Comparison of ENCODE assay signal across 23 cellular contexts in genomic region chr3:185880600-185880999, GRCh38.
"Had no signal": no experiment of that assay in that cellular context is flagged by ENCODE, and none has a peak within 500 bp of the region (broad histone marks: within the 10 kb centered on the region; RNA-seq: fewer than 3 reads in every experiment).

No MANE protein-coding gene starts in this region.

- ATAC-seq: activated CD8-positive, alpha-beta memory T cell treated with anti-CD3 and anti-CD28 coated beads, Interleukin-2, amount 10 ng/mL, durations not matched to agents 7 days and 5 days; activated CD8-positive, alpha-beta T cell treated with anti-CD3 and anti-CD28 coated beads for 36 hours; esophagus mucosa; heart left ventricle; left lobe of liver; naive thymus-derived CD4-positive, alpha-beta T cell; sciatic nerve had no signal

- H3K4me1 ChIP-seq: heart left ventricle, lower lobe of right lung, testis, uterus had no signal

- H3K4me2 ChIP-seq: smooth muscle cell had no signal

- H3K9me3 ChIP-seq: heart left ventricle, lower lobe of right lung, testis, uterus had no signal

- H3K27me3 ChIP-seq: testis, uterus had no signal

- H3K36me3 ChIP-seq: heart left ventricle, lower lobe of right lung, uterus had no signal

- H3K27ac ChIP-seq: heart left ventricle, lower lobe of right lung, testis, uterus had no signal

- H3K4me3 ChIP-seq: heart left ventricle, lower lobe of right lung, smooth muscle cell, testis, uterus had no signal

- DNase-seq: activated CD4-positive, alpha-beta T cell treated with anti-CD3 and anti-CD28 coated beads, Interleukin-2, amount 10 ng/mL, durations not matched to agents 24 days and 14 days; activated CD8-positive, alpha-beta memory T cell treated with anti-CD3 and anti-CD28 coated beads, Interleukin-2, amount 10 ng/mL, durations not matched to agents 7 days and 5 days; activated effector memory CD4-positive, alpha-beta T cell treated with anti-CD3 and anti-CD28 coated beads, Interleukin-2, amount 50 U/mL, for 16 hours; activated naive CD4-positive, alpha-beta T cell treated with anti-CD3 and anti-CD28 coated beads, Interleukin-2, amount 10 ng/mL, durations not matched to agents 7 days and 5 days; activated T-cell treated with anti-CD3 and anti-CD28 coated beads for 4 hours; caudate nucleus; effector CD8-positive, alpha-beta T cell; heart left ventricle; lower lobe of right lung; naive thymus-derived CD4-positive, alpha-beta T cell; posterior cingulate gyrus; stimulated activated CD4-positive, alpha-beta T cell treated with anti-CD3 and anti-CD28 coated beads, Interleukin-15, amount 100 ng/mL, for 24 hours; stimulated activated CD4-positive, alpha-beta T cell treated with anti-CD3 and anti-CD28 coated beads, Interleukin-2, amount 100 ng/mL, for 48 hours; stimulated activated CD8-positive, alpha-beta memory T cell treated with anti-CD3 and anti-CD28 coated beads, Interleukin-4, amount 100 ng/mL, for 48 hours; stimulated activated naive B cell treated with anti-CD40 and anti-IgM and Interleukin-4, amounts not matched to agents 10 μg/mL and 1 μg/mL and 100 μg/mL, for 72 hours; testis; trophoblast cell; uterus had no signal
